ENCODE assay signal across 11 cellular contexts in genomic region chr10:5892007-5892406, GRCh38. TPM values are rescaled to one million over a fixed set of nuclear protein-coding genes. Genes with fewer than 3 reads are reported as not detected.
DNase-seq lines count a peak whose midpoint lies in the region; ATAC-seq lines count a peak whose summit lies in the region.
"Had no signal": no experiment of that assay in that cellular context is flagged by ENCODE, and none has a peak within 500 bp of the region (broad histone marks: within the 10 kb centered on the region; RNA-seq: fewer than 3 reads in every experiment).

No MANE protein-coding gene starts in this region.

- H3K9me3 Mint-ChIP-seq in stimulated activated naive CD8-positive, alpha-beta T cell treated with anti-CD3 and anti-CD28 coated beads, Interleukin-15, Interleukin-2, amounts not matched to agents 100 ng/mL and 50 ng/mL, for 24 hours: no peaks in the 10 kb centered on the region
- no peaks in the 10 kb centered on the region for H3K9me3 Mint-ChIP-seq in activated naive CD8-positive, alpha-beta T cell (ENCODE audit: low read depth)

- peaks cover 75% of the 10 kb centered on the region for H3K4me1 Mint-ChIP-seq in stimulated activated naive CD8-positive, alpha-beta T cell treated with anti-CD3 and anti-CD28 coated beads, Interleukin-15, Interleukin-2, amounts not matched to agents 100 ng/mL and 50 ng/mL, for 24 hours (ENCODE audit: low read depth)
- H3K4me1 Mint-ChIP-seq in activated naive CD8-positive, alpha-beta T cell (ENCODE audit: low read depth): peaks cover 54% of the 10 kb centered on the region

- H3K36me3 Mint-ChIP-seq in stimulated activated naive CD8-positive, alpha-beta T cell treated with anti-CD3 and anti-CD28 coated beads, Interleukin-15, Interleukin-2, amounts not matched to agents 100 ng/mL and 50 ng/mL, for 24 hours (ENCODE audit: low read depth): peaks cover 58% of the 10 kb centered on the region
- peaks cover 13% of the 10 kb centered on the region for H3K36me3 Mint-ChIP-seq in activated naive CD8-positive, alpha-beta T cell

- peak overlapping the region; percentile 26 for H3K4me3 Mint-ChIP-seq in stimulated activated naive CD8-positive, alpha-beta T cell treated with anti-CD3 and anti-CD28 coated beads, Interleukin-15, Interleukin-2, amounts not matched to agents 100 ng/mL and 50 ng/mL, for 24 hours
- H3K4me3 Mint-ChIP-seq in activated naive CD8-positive, alpha-beta T cell: peak overlapping the region; percentile 95

- no peak overlapping the region for H3K27ac Mint-ChIP-seq in stimulated activated naive CD8-positive, alpha-beta T cell treated with anti-CD3 and anti-CD28 coated beads, Interleukin-15, Interleukin-2, amounts not matched to agents 100 ng/mL and 50 ng/mL, for 24 hours
- peak overlapping the region; percentile 34 for H3K27ac Mint-ChIP-seq in activated naive CD8-positive, alpha-beta T cell

- no peak for ATAC-seq in stimulated activated naive CD8-positive, alpha-beta T cell treated with anti-CD3 and anti-CD28 coated beads, Interleukin-15, Interleukin-2, amounts not matched to agents 100 U/mL and 50 U/mL, for 24 hours
- no peak for ATAC-seq in GM21515 (IDR thresholded peaks at IDR 0.05; ENCODE audit: unreplicated experiment)

- DNase-seq in stimulated activated naive CD8-positive, alpha-beta T cell treated with anti-CD3 and anti-CD28 coated beads, Interleukin-15, Interleukin-2, amounts not matched to agents 100 U/mL and 50 U/mL, for 24 hours: no peak
- DNase-seq in hepatic stellate cell (ENCODE audit: low spot score) (peak; percentile 72), cortex of kidney (lab: John Stamatoyannopoulos, UW) (no peak), mesenteric fat pad (ENCODE audit: low spot score) (no peak), NCI-H146 treated with DMSO at 0.1 percent for 48 hours (lab: John Stamatoyannopoulos, UW; ENCODE audit: unreplicated experiment) (no peak)
- DNase-seq: anterior cingulate cortex; MG63; stimulated activated CD4-positive, alpha-beta T cell treated with anti-CD3 and anti-CD28 coated beads, Interleukin-2, amount 100 ng/mL, for 24 hours had no signal

- H3K27me3 Mint-ChIP-seq in stimulated activated naive CD8-positive, alpha-beta T cell treated with anti-CD3 and anti-CD28 coated beads, Interleukin-15, Interleukin-2, amounts not matched to agents 100 ng/mL and 50 ng/mL, for 24 hours: no peaks in the 10 kb centered on the region
- no peaks in the 10 kb centered on the region for H3K27me3 Mint-ChIP-seq in activated naive CD8-positive, alpha-beta T cell

RNA-seq across cellular contexts. Expression of gene FBH1, which starts 2.0 kb away (rescaled TPM):
- total RNA-seq in mesenteric fat pad: 80.4 TPM

RNA-seq across cellular contexts. Expression of gene ANKRD16, which starts 2.3 kb away (rescaled TPM):
- total RNA-seq in mesenteric fat pad: 4.8 TPM
